ENCODE assay signal across 8 cellular contexts in genomic region chr19:47483200-47483599, GRCh38. TPM values are rescaled to one million over a fixed set of nuclear protein-coding genes. Genes with fewer than 3 reads are reported as not detected.
DNase-seq lines count a peak whose midpoint lies in the region; ATAC-seq and TF ChIP-seq lines count a peak whose summit lies in the region.

No MANE protein-coding gene starts in this region.

- H3K27me3 ChIP-seq in GM23338 (ENCODE audit: insufficient read depth) (peaks cover 8% of the 10 kb centered on the region), SU-DHL-6 (ENCODE audit: low read length) (no peaks in the 10 kb centered on the region), rectal smooth muscle tissue (ENCODE audit: control insufficient read depth, insufficient read depth, low read length) (no peaks in the 10 kb centered on the region)

- peaks cover 7% of the 10 kb centered on the region; the same call in 1 of the 2 replicates for H3K4me1 ChIP-seq in GM23338 (ENCODE audit: insufficient read depth)
- H3K4me1 ChIP-seq in rectal smooth muscle tissue (ENCODE audit: control insufficient read depth, insufficient read depth, low read length): no peaks in the 10 kb centered on the region

- H3F3A ChIP-seq in GM23338 (replicated peaks; ENCODE audit: low read depth) (peaks cover 18% of the 10 kb centered on the region; the same call in 1 of the 2 replicates), SU-DHL-6 (ENCODE audit: insufficient read depth) (peaks cover 11% of the 10 kb centered on the region; the same call in 1 of the 2 replicates)

- H3K27ac Mint-ChIP-seq in GM23338: no peak overlapping the region

- H3K9me3 ChIP-seq in SU-DHL-6 (ENCODE audit: insufficient read depth, low read length): no peaks in the 10 kb centered on the region

- peak overlapping the region; percentile 78; the same call in 1 of the 2 replicates for H3K4me2 ChIP-seq in GM23338
- H3K4me2 ChIP-seq in SU-DHL-6 (ENCODE audit: low read depth, low read length, poor library complexity, severe bottlenecking): peak overlapping the region; percentile 94

- TF ChIP-seq CTCF in GM23338 (conservative IDR thresholded peaks at IDR 0.05; ENCODE audit: low read depth in 2 of 2) (no peak), SU-DHL-6 (IDR thresholded peaks at IDR 0.05; ENCODE audit: insufficient read depth, low read length, poor library complexity, severe bottlenecking) (no peak), fibroblast of mammary gland (conservative IDR thresholded peaks at IDR 0.05; ENCODE audit: control insufficient read depth, insufficient read depth, low read depth, low read length) (no peak)

- no peak for DNase-seq in GM23338 (ENCODE audit: low spot score)
- no peak for DNase-seq in fibroblast of mammary gland (ENCODE audit: low read depth)
- no peak for DNase-seq in activated effector memory CD4-positive, alpha-beta T cell treated with anti-CD3 and anti-CD28 coated beads, Interleukin-2, amount 50 U/mL, for 16 hours
- no peak for DNase-seq in NCI-H510A (lab: John Stamatoyannopoulos, UW)
- DNase-seq in anterior cingulate cortex (lab: John Stamatoyannopoulos, UW): no peak

- ATAC-seq in GM23338 (no peak), GM21528 (IDR thresholded peaks at IDR 0.05; ENCODE audit: low FRiP score, unreplicated experiment) (no peak)

- H3K9me2 ChIP-seq in GM23338 (ENCODE audit: insufficient read depth) (peaks cover 4% of the 10 kb centered on the region; the same call in 1 of the 2 replicates), SU-DHL-6 (replicated peaks; ENCODE audit: insufficient read depth, low read length) (no peaks in the 10 kb centered on the region)

- no peaks in the 10 kb centered on the region for H3K9me3 Mint-ChIP-seq in GM23338

- peak overlapping the region; percentile 92 for H3K4me3 Mint-ChIP-seq in GM23338

- H3K79me2 ChIP-seq in GM23338 (replicated peaks; ENCODE audit: insufficient read depth) (no peaks in the 10 kb centered on the region), SU-DHL-6 (ENCODE audit: insufficient read depth, low read length) (no peaks in the 10 kb centered on the region)

- peaks cover 16% of the 10 kb centered on the region for H3K4me1 Mint-ChIP-seq in GM23338

- H4K20me1 ChIP-seq in GM23338 (replicated peaks; ENCODE audit: insufficient read depth): no peaks in the 10 kb centered on the region
- H4K20me1 ChIP-seq in SU-DHL-6 (ENCODE audit: low read depth, low read length): no peaks in the 10 kb centered on the region

- no peaks in the 10 kb centered on the region for H3K36me3 Mint-ChIP-seq in GM23338 (ENCODE audit: low read depth)

- H3K27me3 Mint-ChIP-seq in GM23338 (ENCODE audit: insufficient read depth, low read depth, poor library complexity): peaks cover 19% of the 10 kb centered on the region

- H3K9ac ChIP-seq in SU-DHL-6 (ENCODE audit: low read length) (peak overlapping the region; percentile 89; the same call in 1 of the 2 replicates), rectal smooth muscle tissue (ENCODE audit: low read length) (no peak overlapping the region)

- H2AFZ ChIP-seq in GM23338 (no peak overlapping the region), SU-DHL-6 (ENCODE audit: low read depth, low read length, severe bottlenecking) (no peak overlapping the region)

- H3K36me3 ChIP-seq in GM23338 (ENCODE audit: insufficient read depth) (no peaks in the 10 kb centered on the region), SU-DHL-6 (ENCODE audit: low read length) (no peaks in the 10 kb centered on the region), rectal smooth muscle tissue (ENCODE audit: control insufficient read depth, insufficient read depth, low read length) (no peaks in the 10 kb centered on the region)

- no peak overlapping the region; the same call in 1 of the 2 replicates for H3K4me3 ChIP-seq in GM23338
- peak overlapping the region; percentile 92 for H3K4me3 ChIP-seq in SU-DHL-6 (ENCODE audit: insufficient read depth, low read length, poor library complexity, severe bottlenecking)
- H3K4me3 ChIP-seq in fibroblast of mammary gland (ENCODE audit: control insufficient read depth, low read depth, low read length): peak overlapping the region; percentile 86
- H3K4me3 ChIP-seq in rectal smooth muscle tissue (ENCODE audit: low read length): peak overlapping the region; percentile 68

- no peak overlapping the region for H3K27ac ChIP-seq in GM23338 (ENCODE audit: low read depth)
- no peak overlapping the region for H3K27ac ChIP-seq in SU-DHL-6 (ENCODE audit: low read depth, low read length)
- H3K27ac ChIP-seq in rectal smooth muscle tissue (ENCODE audit: low read depth, low read length): no peak overlapping the region

TF ChIP-seq in GM23338, 12 proteins besides CTCF, POLR2A, EP300 and RAD21 (continues in another document):
- TF ChIP-seq POLR2AphosphoS5 (IDR thresholded peaks at IDR 0.05; ENCODE audit: low read depth) (no peak), JUNB (IDR thresholded peaks at IDR 0.05; ENCODE audit: unreplicated experiment) (no peak), NANOG (IDR thresholded peaks at IDR 0.05; ENCODE audit: borderline replicate concordance) (no peak), EZH2 (IDR thresholded peaks at IDR 0.05; ENCODE audit: low read depth, unreplicated experiment) (no peak), ETS1 (IDR thresholded peaks at IDR 0.05) (no peak), STAT1 (IDR thresholded peaks at IDR 0.05; ENCODE audit: unreplicated experiment) (no peak), REST (IDR thresholded peaks at IDR 0.05; ENCODE audit: unreplicated experiment) (no peak), CREB1 (CRISPR knock-in tag; IDR thresholded peaks at IDR 0.05; ENCODE audit: low read depth) (no peak), ZNF114 (CRISPR knock-in tag; IDR thresholded peaks at IDR 0.05) (no peak), ZNF331 (CRISPR knock-in tag; IDR thresholded peaks at IDR 0.05; ENCODE audit: low read depth) (no peak), EZH2phosphoT487 (IDR thresholded peaks at IDR 0.05; ENCODE audit: unreplicated experiment) (no peak)

RNA-seq across cellular contexts. Expression of gene KPTN, which starts 0.8 kb away (rescaled TPM):
- total RNA-seq in GM23338 (2014; rRNA removed; shearing (Covaris generic)): 19.8 and 28.0 TPM in 2 replicates
- polyA plus RNA-seq in GM23338 (2016; fragmentation: Nextera tagmentation; extraction: Ambion mirVana): 26.2 and 31.1 TPM in 2 replicates

RNA-seq across cellular contexts. Expression of gene SLC8A2, which starts 11.5 kb away (rescaled TPM):
- total RNA-seq in GM23338 (2014; rRNA removed; shearing (Covaris generic)): 10.0 and 11.6 TPM in 2 replicates
- 0.86 and 1.1 TPM in 2 replicates for polyA plus RNA-seq in GM23338 (2016; fragmentation: Nextera tagmentation; extraction: Ambion mirVana)

RNA-seq across cellular contexts. Expression of gene NAPA, which starts 31.7 kb away (rescaled TPM):
- 42.9 and 52.0 TPM in 2 replicates for total RNA-seq in GM23338 (2014; rRNA removed; shearing (Covaris generic))
- 72.1 and 74.3 TPM in 2 replicates for polyA plus RNA-seq in GM23338 (2016; fragmentation: Nextera tagmentation; extraction: Ambion mirVana)
